26 cellular contexts compared by ENCODE assay signal in genomic region chr22:48691431-48691851, GRCh38.
"Had no signal": no experiment of that assay in that cellular context is flagged by ENCODE, and none has a peak within 500 bp of the region (broad histone marks: within the 10 kb centered on the region; RNA-seq: fewer than 3 reads in every experiment).

No MANE protein-coding gene starts in this region.

- DNase-seq: dermis blood vessel endothelial cell; effector memory CD4-positive, alpha-beta T cell; foreskin keratinocyte; hippocampal formation; immature natural killer cell; islet precursor cell; natural killer cell; retina; small intestine; stimulated activated CD4-positive, alpha-beta T cell treated with anti-CD3 and anti-CD28 coated beads, Interleukin-15, amount 100 ng/mL, for 24 hours; stimulated activated CD4-positive, alpha-beta T cell treated with anti-CD3 and anti-CD28 coated beads, Interleukin-2, amount 100 ng/mL, for 48 hours; stimulated activated naive B cell treated with anti-CD40 and anti-IgM and Interleukin-4, amounts not matched to agents 10 μg/mL and 1 μg/mL and 100 μg/mL, for 72 hours; transverse colon; upper lobe of right lung; uterus had no signal

- H3K27ac ChIP-seq: coronary artery, esophagus muscularis mucosa, foreskin keratinocyte, gastroesophageal sphincter, heart left ventricle, neutrophil, pancreas, right lobe of liver, thoracic aorta, transverse colon, upper lobe of right lung, uterus had no signal

- FAIRE-seq: endothelial cell of umbilical vein, pancreas, small intestine had no signal

- H3K27me3 ChIP-seq: foreskin keratinocyte, neutrophil, pancreas, right lobe of liver, transverse colon, upper lobe of right lung, uterus had no signal

- ATAC-seq: foreskin keratinocyte; gastroesophageal sphincter; heart left ventricle; left lobe of liver; natural killer cell; pancreas; right lobe of liver; stimulated activated naive B cell treated with anti-CD40 and anti-IgM and Interleukin-4, amounts not matched to agents 10 μg/mL and 1 μg/mL and 100 μg/mL, for 72 hours; upper lobe of right lung had no signal

- H3K9me3 ChIP-seq: esophagus muscularis mucosa, gastroesophageal sphincter, heart left ventricle, neutrophil, pancreas, right lobe of liver, thoracic aorta, transverse colon, upper lobe of right lung, uterus had no signal

- H3K4me1 ChIP-seq: esophagus muscularis mucosa, foreskin keratinocyte, gastroesophageal sphincter, heart left ventricle, pancreas, right lobe of liver, transverse colon, upper lobe of right lung, uterus had no signal

- H3K36me3 ChIP-seq: esophagus muscularis mucosa, gastroesophageal sphincter, heart left ventricle, neutrophil, pancreas, right lobe of liver, thoracic aorta, transverse colon, upper lobe of right lung, uterus had no signal

- H3K4me3 ChIP-seq: coronary artery, esophagus muscularis mucosa, gastroesophageal sphincter, heart left ventricle, lung, pancreas, right lobe of liver, thoracic aorta, transverse colon, upper lobe of right lung, uterus had no signal
